8 cellular contexts compared by ENCODE assay signal in the genomic region with DNA sequence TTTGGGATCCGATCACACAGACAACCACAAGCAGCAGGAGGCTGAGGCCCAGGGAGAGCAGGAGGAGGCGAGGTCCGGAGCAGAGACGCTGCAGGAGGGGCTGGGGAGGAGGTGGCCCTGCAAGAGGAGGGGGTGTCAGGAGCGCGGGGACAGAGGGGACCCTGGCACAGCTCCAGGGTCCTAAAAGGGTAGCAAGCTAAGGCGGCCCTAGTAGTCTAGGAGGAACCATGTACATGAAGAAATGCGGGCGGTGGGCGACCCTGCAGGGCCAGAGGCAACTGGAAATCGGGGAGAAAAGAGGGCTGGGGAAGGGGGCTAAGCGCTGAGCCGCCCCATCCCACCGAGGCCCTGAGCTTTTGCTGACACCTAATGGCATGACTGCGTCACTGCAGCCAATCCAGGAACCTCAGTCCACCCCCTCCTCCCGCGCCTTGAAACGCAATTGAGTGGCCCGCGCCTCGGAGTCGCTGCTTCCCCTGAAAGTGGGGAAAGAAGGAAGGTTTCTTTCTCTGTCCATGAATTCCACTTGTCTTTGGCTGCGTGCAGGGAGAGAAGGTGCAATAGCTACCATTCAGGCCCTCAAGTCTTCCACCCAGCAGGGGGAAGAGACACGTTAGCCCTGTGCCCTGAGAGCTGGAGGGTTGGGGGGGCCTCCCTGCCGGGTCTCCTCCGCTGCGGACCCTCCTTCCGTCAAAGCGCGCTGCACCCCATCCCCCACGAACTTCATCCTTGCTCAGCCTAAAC. TPM values are rescaled to one million over a fixed set of nuclear protein-coding genes. Genes with fewer than 3 reads are reported as not detected.
DNase-seq lines count a peak whose midpoint lies in the region; ATAC-seq and TF ChIP-seq lines count a peak whose summit lies in the region.

No MANE protein-coding gene starts in this region.

- no peaks in the 10 kb centered on the region for H3K36me3 Mint-ChIP-seq in T-helper 1 cell treated with Interleukin-12 subunit alpha and Interleukin-12 subunit beta and Interleukin-4 antibody, amounts not matched to agents 30 μg/mL and 1 μg/mL, for 36 hours (ENCODE audit: low read depth)

- intact Hi-C loops in psoas muscle (cut with DNase I), result loop anchor here in 1 of 2 donors (5.0 kb wide), 1 partner anchor 125 kb away; no protein-coding TSS in a partner anchor
- intact Hi-C loops in upper lobe of right lung (cut with DNase I), result no loop called here

- 2 to 3% (median 3%) methylated on average over 30 to 31 of the region's 31 CpGs for WGBS in psoas muscle, 3 donors

- H3K27ac ChIP-seq in right atrium auricular region (no peak overlapping the region), psoas muscle (no peak overlapping the region), upper lobe of right lung (no peak overlapping the region)

- H3K4me3 Mint-ChIP-seq in T-helper 1 cell treated with Interleukin-12 subunit alpha and Interleukin-12 subunit beta and Interleukin-4 antibody, amounts not matched to agents 30 μg/mL and 1 μg/mL, for 36 hours, result peak overlapping the region; percentile 61

- peak; percentile 55 to 88 (median 72) for ATAC-seq in psoas muscle
- peak; percentile 84 for ATAC-seq in upper lobe of right lung
- no peak for ATAC-seq in HG02678 (IDR thresholded peaks at IDR 0.05; ENCODE audit: unreplicated experiment)

- H3K9me3 ChIP-seq in MG63 (peaks cover 4% of the 10 kb centered on the region; the same call in 1 of the 2 replicates), right atrium auricular region (no peaks in the 10 kb centered on the region), psoas muscle (no peaks in the 10 kb centered on the region), upper lobe of right lung (no peaks in the 10 kb centered on the region)

- TF ChIP-seq CTCF in right atrium auricular region (IDR thresholded peaks at IDR 0.05) (peak; percentile 79 to 91), psoas muscle (IDR thresholded peaks at IDR 0.05) (peak; percentile 75), upper lobe of right lung (IDR thresholded peaks at IDR 0.05) (peak; percentile 87)

- H3K4me1 Mint-ChIP-seq in T-helper 1 cell treated with Interleukin-12 subunit alpha and Interleukin-12 subunit beta and Interleukin-4 antibody, amounts not matched to agents 30 μg/mL and 1 μg/mL, for 36 hours (ENCODE audit: low read depth), result peaks cover 14% of the 10 kb centered on the region

- no peaks in the 10 kb centered on the region for H3K36me3 ChIP-seq in MG63
- H3K36me3 ChIP-seq in right atrium auricular region, result no peaks in the 10 kb centered on the region
- no peaks in the 10 kb centered on the region for H3K36me3 ChIP-seq in psoas muscle (ENCODE audit: insufficient read depth in 1 of 2, low read depth in 1 of 2)
- no peaks in the 10 kb centered on the region for H3K36me3 ChIP-seq in upper lobe of right lung

- no peaks in the 10 kb centered on the region for H3K9me3 Mint-ChIP-seq in T-helper 1 cell treated with Interleukin-12 subunit alpha and Interleukin-12 subunit beta and Interleukin-4 antibody, amounts not matched to agents 30 μg/mL and 1 μg/mL, for 36 hours

- peaks cover 17% of the 10 kb centered on the region for H3K27me3 Mint-ChIP-seq in T-helper 1 cell treated with Interleukin-12 subunit alpha and Interleukin-12 subunit beta and Interleukin-4 antibody, amounts not matched to agents 30 μg/mL and 1 μg/mL, for 36 hours (ENCODE audit: low read depth)

- H3K27me3 ChIP-seq in MG63, result no peaks in the 10 kb centered on the region
- H3K27me3 ChIP-seq in right atrium auricular region, result no peaks in the 10 kb centered on the region
- H3K27me3 ChIP-seq in psoas muscle (ENCODE audit: insufficient read depth in 3 of 3, low read length in 2 of 3), result peaks cover 0 to 55% (median 14%) of the 10 kb centered on the region in 3 donors
- no peaks in the 10 kb centered on the region for H3K27me3 ChIP-seq in upper lobe of right lung

- peak overlapping the region; percentile 26 for H3K4me3 ChIP-seq in MG63
- H3K4me3 ChIP-seq in right atrium auricular region, result peak overlapping the region; percentile 25 to 48
- H3K4me3 ChIP-seq in psoas muscle, result peak overlapping the region; percentile 56
- H3K4me3 ChIP-seq in upper lobe of right lung, result peak overlapping the region; percentile 47

- DNase-seq in Daoy (ENCODE audit: low read depth), result peak; percentile 78
- peak; percentile 48 for DNase-seq in MG63
- DNase-seq in amygdala (lab: John Stamatoyannopoulos, UW), result peak in 45 of 56 donors; percentile 13 to 71 (median 42)
- peak; percentile 72 for DNase-seq in right atrium auricular region (ENCODE audit: low spot score)
- peak; percentile 55 to 77 for DNase-seq in psoas muscle
- peak; percentile 85 for DNase-seq in upper lobe of right lung

- H3K27ac Mint-ChIP-seq in T-helper 1 cell treated with Interleukin-12 subunit alpha and Interleukin-12 subunit beta and Interleukin-4 antibody, amounts not matched to agents 30 μg/mL and 1 μg/mL, for 36 hours, result no peak overlapping the region

- H3K4me1 ChIP-seq in right atrium auricular region (peaks cover 0 to 21% of the 10 kb centered on the region in 2 donors), psoas muscle (peaks cover 8% of the 10 kb centered on the region), upper lobe of right lung (peaks cover 12% of the 10 kb centered on the region)

RNA-seq across cellular contexts. Expression of a gene that starts 1.8 kb away (rescaled TPM):
- 0.29 and 1.2 TPM in 2 replicates for total RNA-seq in Daoy (2014; rRNA removed; shearing (Covaris generic))
- 0.13 TPM in 1 of 2 replicates, not detected in the other for total RNA-seq in MG63 (2014; rRNA removed; shearing (Covaris generic); ENCODE audit: low replicate concordance)
- total RNA-seq in right atrium auricular region (1 to 10 TPM in 1 of 2 donors, not detected in 1; 1.6 TPM), psoas muscle (under 1 TPM in 2 of 4 donors, not detected in 2; 0.26 to 0.39 TPM), upper lobe of right lung (4.3 TPM)
- under 1 TPM; 0.08 to 0.23 (median 0.21) TPM for polyA plus RNA-seq in psoas muscle

RNA-seq across cellular contexts. Expression of a gene that starts 42.3 kb away (rescaled TPM):
- total RNA-seq in Daoy (2014; rRNA removed; shearing (Covaris generic)), result 3.1 and 4.4 TPM in 2 replicates
- 7.5 and 15.3 TPM in 2 replicates for total RNA-seq in MG63 (2014; rRNA removed; shearing (Covaris generic); ENCODE audit: low replicate concordance)
- total RNA-seq in right atrium auricular region (10 to 100 TPM; 15.1 to 33.4 TPM), psoas muscle (1 to 10 TPM; 3.2 to 8.9 (median 5.8) TPM), upper lobe of right lung (30.7 TPM)
- polyA plus RNA-seq in psoas muscle, result 1 to 10 TPM; 1.5 to 5.8 (median 1.8) TPM

RNA-seq across cellular contexts. Expression of a gene that starts 42.4 kb away (rescaled TPM):
- total RNA-seq in Daoy (2014; rRNA removed; shearing (Covaris generic)), result 306 and 420 TPM in 2 replicates
- total RNA-seq in MG63 (2014; rRNA removed; shearing (Covaris generic); ENCODE audit: low replicate concordance), result 240 and 427 TPM in 2 replicates
- total RNA-seq in right atrium auricular region, result 100 to 1,000 TPM; 695 to 758 TPM
- 1,000 to 10,000 TPM in 3 of 4 donors, 100 to 1,000 TPM in 1; 987 to 1,310 (median 1,099) TPM for total RNA-seq in psoas muscle
- polyA plus RNA-seq in psoas muscle, result 1,000 to 10,000 TPM in 1 of 3 donors, 100 to 1,000 TPM in 2; 538 to 1,030 (median 946) TPM
- 544 TPM for total RNA-seq in upper lobe of right lung

RNA-seq across cellular contexts. Expression of a gene that starts 56.9 kb away (rescaled TPM):
- total RNA-seq in Daoy (2014; rRNA removed; shearing (Covaris generic)), result 22.2 and 42.7 TPM in 2 replicates
- 11.5 and 26.2 TPM in 2 replicates for total RNA-seq in MG63 (2014; rRNA removed; shearing (Covaris generic); ENCODE audit: low replicate concordance)
- total RNA-seq in right atrium auricular region, result 10 to 100 TPM; 18.1 to 19.9 TPM
- total RNA-seq in psoas muscle, result 10 to 100 TPM; 11.4 to 19.6 (median 13.8) TPM
- 10 to 100 TPM; 10.0 to 22.1 (median 10.0) TPM for polyA plus RNA-seq in psoas muscle
- total RNA-seq in upper lobe of right lung, result 41.0 TPM
